Comparison of ENCODE assay signal across 25 cellular contexts in the genomic region with DNA sequence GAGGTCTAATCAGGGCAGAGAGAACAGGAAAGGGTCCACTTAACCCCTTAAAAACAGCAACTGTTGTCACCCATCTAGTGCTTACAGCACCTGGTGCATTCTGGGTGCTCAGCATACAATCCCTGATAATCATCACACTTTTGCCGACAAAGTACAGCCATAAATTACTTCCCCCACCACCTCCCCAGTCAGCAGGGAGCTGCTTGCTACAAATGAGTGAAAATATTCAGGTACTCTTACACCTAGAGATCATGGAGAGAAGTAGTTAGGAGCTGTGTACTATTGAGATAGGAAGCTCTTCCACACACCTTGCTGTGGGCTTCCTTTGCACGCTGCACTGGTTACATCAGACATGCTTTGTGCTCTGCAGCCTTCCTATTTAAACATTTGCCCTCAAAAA.
DNase-seq lines count a peak whose midpoint lies in the region; ATAC-seq and TF ChIP-seq lines count a peak whose summit lies in the region.
"Had no signal": no experiment of that assay in that cellular context is flagged by ENCODE, and none has a peak within 500 bp of the region (broad histone marks: within the 10 kb centered on the region; RNA-seq: fewer than 3 reads in every experiment).

No MANE protein-coding gene starts in this region.

- H3K36me3 ChIP-seq in DOHH2 (ENCODE audit: control insufficient read depth, low read length) (peaks cover 6% of the 10 kb centered on the region), OCI-LY1 (ENCODE audit: insufficient read depth, low read length) (no peaks in the 10 kb centered on the region)

- H3K4me1 Mint-ChIP-seq in naive B cell: peaks cover 43 to 55% (median 53%) of the 10 kb centered on the region in 3 donors
- H3K4me1 Mint-ChIP-seq: CD14-positive monocyte; CD8-positive, alpha-beta memory T cell had no signal

- H3F3A ChIP-seq in DOHH2 (ENCODE audit: control insufficient read depth, insufficient read depth) (peaks cover 55% of the 10 kb centered on the region), OCI-LY1 (ENCODE audit: insufficient read depth, low read length) (no peaks in the 10 kb centered on the region)

- H3K4me2 ChIP-seq in DOHH2 (ENCODE audit: low read length) (peak overlapping the region; percentile 80), OCI-LY1 (ENCODE audit: low read length) (peak overlapping the region; percentile 49)
- H3K4me2 ChIP-seq: A549 had no signal

- no peaks in the 10 kb centered on the region for H3K27me3 Mint-ChIP-seq in naive B cell

- no peaks in the 10 kb centered on the region for H3K79me2 ChIP-seq in DOHH2 (ENCODE audit: control insufficient read depth, low read length)
- H3K79me2 ChIP-seq in OCI-LY1 (ENCODE audit: insufficient read depth, low read length): no peaks in the 10 kb centered on the region

- H3K27ac ChIP-seq in DOHH2 (ENCODE audit: low read depth, low read length): peak overlapping the region; percentile 90
- H3K27ac ChIP-seq in OCI-LY1 (ENCODE audit: low read depth, low read length, poor library complexity, severe bottlenecking): peak overlapping the region; percentile 84
- H3K27ac ChIP-seq: A549 had no signal

- H3K9me3 ChIP-seq in DOHH2 (ENCODE audit: control insufficient read depth, insufficient read depth, low read length): no peaks in the 10 kb centered on the region
- no peaks in the 10 kb centered on the region for H3K9me3 ChIP-seq in OCI-LY1 (ENCODE audit: low read length)
- H3K9me3 ChIP-seq: A549 had no signal

- peak; percentile 40 for ATAC-seq in HG02885 (IDR thresholded peaks at IDR 0.05; ENCODE audit: poor library complexity, unreplicated experiment)
- ATAC-seq in naive B cell (ENCODE audit: low read depth in 2 of 2): peak; percentile 30 to 44
- no peak for ATAC-seq in HG02970 (IDR thresholded peaks at IDR 0.05; ENCODE audit: low FRiP score, unreplicated experiment)
- ATAC-seq: A549, HCT116 had no signal

- H3K4me3 ChIP-seq in DOHH2 (ENCODE audit: low read length) (peak overlapping the region; percentile 66), OCI-LY1 (ENCODE audit: low read depth, low read length, poor library complexity, severe bottlenecking) (peak overlapping the region; percentile 2)
- H3K4me3 ChIP-seq: A549 had no signal

- DNase-seq in naive B cell (no peak), NCI-H2107 treated with DMSO at 0.1 percent for 48 hours (lab: John Stamatoyannopoulos, UW; ENCODE audit: unreplicated experiment) (no peak), NCI-H82 (lab: John Stamatoyannopoulos, UW) (no peak), SHP77 (lab: John Stamatoyannopoulos, UW) (no peak)
- DNase-seq: AML-193; CD8-positive, alpha-beta memory T cell; DMS 273 treated with DMSO at 0.1 percent for 48 hours; DMS79; GF-D8; KG1; NCI-H1092 treated with DMSO at 0.1 percent for 48 hours; NCI-H146; NCI-H1930; NCI-H2227 treated with DMSO at 0.1 percent for 48 hours; Right ventricle myocardium superior; RPMI8226; T-helper 9 cell had no signal

- H3K27me3 ChIP-seq in DOHH2 (ENCODE audit: control insufficient read depth, low read length) (no peaks in the 10 kb centered on the region), OCI-LY1 (ENCODE audit: insufficient read depth, low read length) (no peaks in the 10 kb centered on the region)

- H3K36me3 Mint-ChIP-seq in naive B cell: no peaks in the 10 kb centered on the region
- H3K36me3 Mint-ChIP-seq: CD14-positive monocyte; CD8-positive, alpha-beta memory T cell had no signal

- TF ChIP-seq CTCF in DOHH2 (IDR thresholded peaks at IDR 0.05; ENCODE audit: low read depth, low read length, poor library complexity, severe bottlenecking): no peak
- no peak for TF ChIP-seq CTCF in OCI-LY1 (IDR thresholded peaks at IDR 0.05; ENCODE audit: low read length)

- H3K4me3 Mint-ChIP-seq in naive B cell: peak overlapping the region in 7 of 8 donors; percentile 26 to 82 (median 66)
- H3K4me3 Mint-ChIP-seq: CD14-positive monocyte; CD8-positive, alpha-beta memory T cell; T-helper 1 cell treated with Interleukin-12 subunit alpha and Interleukin-12 subunit beta and Interleukin-4 antibody, amounts not matched to agents 30 μg/mL and 1 μg/mL, for 36 hours had no signal

- H3K9me2 ChIP-seq in DOHH2 (replicated peaks; ENCODE audit: control insufficient read depth, low read length): no peaks in the 10 kb centered on the region
- H3K9me2 ChIP-seq in OCI-LY1 (ENCODE audit: low read depth, low read length): no peaks in the 10 kb centered on the region

- H3K9ac ChIP-seq in OCI-LY1 (ENCODE audit: low read length): peak overlapping the region; percentile 6; the same call in 1 of the 2 replicates

- H3K9me3 Mint-ChIP-seq in naive B cell: peaks cover 0 to 1% (median 0%) of the 10 kb centered on the region in 7 donors
- H3K9me3 Mint-ChIP-seq: CD8-positive, alpha-beta memory T cell; T-helper 1 cell treated with Interleukin-12 subunit alpha and Interleukin-12 subunit beta and Interleukin-4 antibody, amounts not matched to agents 30 μg/mL and 1 μg/mL, for 36 hours had no signal

- peaks cover 92% of the 10 kb centered on the region for H3K4me1 ChIP-seq in DOHH2 (ENCODE audit: control insufficient read depth, low read length)
- peaks cover 62% of the 10 kb centered on the region for H3K4me1 ChIP-seq in OCI-LY1 (ENCODE audit: insufficient read depth, low read length, severe bottlenecking)
- H3K4me1 ChIP-seq: A549 had no signal

- no peak overlapping the region for H2AFZ ChIP-seq in OCI-LY1 (ENCODE audit: low read length)

- peak overlapping the region in 3 of 6 donors; percentile 60 to 92 (median 67) for H3K27ac Mint-ChIP-seq in naive B cell
- H3K27ac Mint-ChIP-seq: CD14-positive monocyte; CD8-positive, alpha-beta memory T cell; T-helper 1 cell treated with Interleukin-12 subunit alpha and Interleukin-12 subunit beta and Interleukin-4 antibody, amounts not matched to agents 30 μg/mL and 1 μg/mL, for 36 hours had no signal

- H4K20me1 ChIP-seq in DOHH2 (ENCODE audit: control insufficient read depth, insufficient read depth, low read depth, low read length) (no peaks in the 10 kb centered on the region), OCI-LY1 (ENCODE audit: insufficient read depth, low read length) (no peaks in the 10 kb centered on the region)
